In genomic region chr2:224837066-224837465, GRCh38 we compare ENCODE assay signal across 25 cellular contexts.
DNase-seq lines count a peak whose midpoint lies in the region; ATAC-seq and TF ChIP-seq lines count a peak whose summit lies in the region.
"Had no signal": no experiment of that assay in that cellular context is flagged by ENCODE, and none has a peak within 500 bp of the region (broad histone marks: within the 10 kb centered on the region; RNA-seq: fewer than 3 reads in every experiment).

No MANE protein-coding gene starts in this region.

- no peaks in the 10 kb centered on the region for H3K27me3 Mint-ChIP-seq in natural killer cell treated with Interleukin-12 subunit alpha and Interleukin-12 subunit beta and Interleukin-15 and Interleukin-18, amount 100 ng/mL, for 72 hours
- H3K27me3 Mint-ChIP-seq in natural killer cell (ENCODE audit: low read depth in 2 of 2) = no peaks in the 10 kb centered on the region
- H3K27me3 Mint-ChIP-seq in activated naive CD8-positive, alpha-beta T cell = no peaks in the 10 kb centered on the region
- H3K27me3 Mint-ChIP-seq: naive thymus-derived CD8-positive, alpha-beta T cell had no signal

- H3K4me1 Mint-ChIP-seq in natural killer cell treated with Interleukin-12 subunit alpha and Interleukin-12 subunit beta and Interleukin-15 and Interleukin-18, amount 100 ng/mL, for 72 hours (ENCODE audit: low read depth in 2 of 2) = peaks cover 0 to 12% of the 10 kb centered on the region in 2 donors
- H3K4me1 Mint-ChIP-seq in natural killer cell = peaks cover 0 to 7% of the 10 kb centered on the region in 2 donors
- H3K4me1 Mint-ChIP-seq in activated naive CD8-positive, alpha-beta T cell (ENCODE audit: low read depth) = peaks cover 2% of the 10 kb centered on the region
- H3K4me1 Mint-ChIP-seq: CD14-positive monocyte had no signal

- peaks cover 38% of the 10 kb centered on the region for H3K4me1 ChIP-seq in skeletal muscle satellite cell (ENCODE audit: control insufficient read depth, insufficient read depth, low read length)
- H3K4me1 ChIP-seq: left lung, pancreas had no signal

- TF ChIP-seq CTCF in natural killer cell (IDR thresholded peaks at IDR 0.05) = no peak
- TF ChIP-seq CTCF in fibroblast of pulmonary artery (IDR thresholded peaks at IDR 0.05; ENCODE audit: low read length, missing control alignments) = no peak

- peak overlapping the region; percentile 4 to 25 for H3K27ac Mint-ChIP-seq in natural killer cell treated with Interleukin-12 subunit alpha and Interleukin-12 subunit beta and Interleukin-15 and Interleukin-18, amount 100 ng/mL, for 72 hours
- H3K27ac Mint-ChIP-seq in natural killer cell = peak overlapping the region in 1 of 2 donors; percentile 34
- H3K27ac Mint-ChIP-seq in activated naive CD8-positive, alpha-beta T cell = peak overlapping the region; percentile 68

- H3K27me3 ChIP-seq in skeletal muscle satellite cell (ENCODE audit: control insufficient read depth, insufficient read depth, low read length) = no peaks in the 10 kb centered on the region
- H3K27me3 ChIP-seq: left lung, pancreas had no signal

- H3K9ac ChIP-seq in skeletal muscle satellite cell (ENCODE audit: low read depth, low read length) = peak overlapping the region; percentile 57

- H3K36me3 Mint-ChIP-seq in natural killer cell treated with Interleukin-12 subunit alpha and Interleukin-12 subunit beta and Interleukin-15 and Interleukin-18, amount 100 ng/mL, for 72 hours = peaks cover 68% of the 10 kb centered on the region
- H3K36me3 Mint-ChIP-seq in natural killer cell = peaks cover 49% of the 10 kb centered on the region
- H3K36me3 Mint-ChIP-seq in activated naive CD8-positive, alpha-beta T cell = peaks cover 49% of the 10 kb centered on the region

- H3K4me3 Mint-ChIP-seq in natural killer cell treated with Interleukin-12 subunit alpha and Interleukin-12 subunit beta and Interleukin-15 and Interleukin-18, amount 100 ng/mL, for 72 hours = no peak overlapping the region
- H3K4me3 Mint-ChIP-seq in natural killer cell = no peak overlapping the region
- H3K4me3 Mint-ChIP-seq in activated naive CD8-positive, alpha-beta T cell = no peak overlapping the region
- H3K4me3 Mint-ChIP-seq: CD14-positive monocyte had no signal

- ATAC-seq in natural killer cell treated with Interleukin-12 subunit alpha and Interleukin-12 subunit beta and Interleukin-15 and Interleukin-18, amount 100 ng/mL, for 72 hours = no peak
- ATAC-seq in natural killer cell = no peak
- ATAC-seq in HG02973 (IDR thresholded peaks at IDR 0.05; ENCODE audit: unreplicated experiment) = no peak
- ATAC-seq: HCT116; naive thymus-derived CD8-positive, alpha-beta T cell; pancreas; sciatic nerve had no signal

- H3K9me3 ChIP-seq in skeletal muscle satellite cell (replicated peaks; ENCODE audit: low read length) = no peaks in the 10 kb centered on the region
- H3K9me3 ChIP-seq: pancreas had no signal

- no peak for DNase-seq in natural killer cell treated with Interleukin-12 subunit alpha and Interleukin-12 subunit beta and Interleukin-15 and Interleukin-18, amount 100 ng/mL, for 72 hours (ENCODE audit: low spot score)
- no peak for DNase-seq in natural killer cell
- peak; percentile 49 for DNase-seq in fibroblast of pulmonary artery (ENCODE audit: low read depth)
- DNase-seq in NCI-H1436 treated with DMSO at 0.1 percent for 48 hours (lab: John Stamatoyannopoulos, UW) = no peak
- no peak for DNase-seq in activated CD4-positive, CD25-positive, alpha-beta regulatory T cell treated with anti-CD3 and anti-CD28 coated beads, Interleukin-2, amount 50 U/mL, for 72 hours
- DNase-seq: activated CD4-positive, alpha-beta T cell treated with anti-CD3 and anti-CD28 coated beads, Interleukin-2, amount 50 U/mL, for 4 hours; activated CD8-positive, alpha-beta memory T cell treated with anti-CD3 and anti-CD28 coated beads, Interleukin-2, amount 50 U/mL, for 48 hours; activated effector memory CD4-positive, alpha-beta T cell treated with anti-CD3 and anti-CD28 coated beads, Interleukin-2, amount 50 U/mL, for 16 hours; left lung; naive thymus-derived CD8-positive, alpha-beta T cell; NCI-H1105 treated with DMSO at 0.1 percent for 48 hours; NCI-H2029 treated with DMSO at 0.1 percent for 48 hours; NCI-H345; NCI-H774; pancreas; stimulated activated CD4-positive, alpha-beta T cell treated with anti-CD3 and anti-CD28 coated beads, Interleukin-15, amount 100 ng/mL, for 24 hours; T-helper 9 cell; trophoblast cell; WERI-Rb-1 had no signal

- H3K4me2 ChIP-seq in skeletal muscle satellite cell (ENCODE audit: low read length) = peak overlapping the region; percentile 63

- H3K4me3 ChIP-seq in fibroblast of pulmonary artery (replicated peaks; ENCODE audit: low read depth, low read length) (no peak overlapping the region), skeletal muscle satellite cell (ENCODE audit: low read length) (no peak overlapping the region)
- H3K4me3 ChIP-seq: left lung, pancreas had no signal

- peaks cover 59% of the 10 kb centered on the region for H3K36me3 ChIP-seq in skeletal muscle satellite cell (ENCODE audit: insufficient read depth, low read length)
- H3K36me3 ChIP-seq: pancreas, WERI-Rb-1 had no signal

- no peaks in the 10 kb centered on the region for H3K9me3 Mint-ChIP-seq in natural killer cell treated with Interleukin-12 subunit alpha and Interleukin-12 subunit beta and Interleukin-15 and Interleukin-18, amount 100 ng/mL, for 72 hours
- peaks cover 2 to 4% of the 10 kb centered on the region in 2 donors for H3K9me3 Mint-ChIP-seq in natural killer cell
- no peaks in the 10 kb centered on the region for H3K9me3 Mint-ChIP-seq in activated naive CD8-positive, alpha-beta T cell (ENCODE audit: low read depth)

- intact Hi-C loops in natural killer cell (cut with micrococcal nuclease) = no loop called here
